ENCODE assay signal across 8 cellular contexts in the genomic region with DNA sequence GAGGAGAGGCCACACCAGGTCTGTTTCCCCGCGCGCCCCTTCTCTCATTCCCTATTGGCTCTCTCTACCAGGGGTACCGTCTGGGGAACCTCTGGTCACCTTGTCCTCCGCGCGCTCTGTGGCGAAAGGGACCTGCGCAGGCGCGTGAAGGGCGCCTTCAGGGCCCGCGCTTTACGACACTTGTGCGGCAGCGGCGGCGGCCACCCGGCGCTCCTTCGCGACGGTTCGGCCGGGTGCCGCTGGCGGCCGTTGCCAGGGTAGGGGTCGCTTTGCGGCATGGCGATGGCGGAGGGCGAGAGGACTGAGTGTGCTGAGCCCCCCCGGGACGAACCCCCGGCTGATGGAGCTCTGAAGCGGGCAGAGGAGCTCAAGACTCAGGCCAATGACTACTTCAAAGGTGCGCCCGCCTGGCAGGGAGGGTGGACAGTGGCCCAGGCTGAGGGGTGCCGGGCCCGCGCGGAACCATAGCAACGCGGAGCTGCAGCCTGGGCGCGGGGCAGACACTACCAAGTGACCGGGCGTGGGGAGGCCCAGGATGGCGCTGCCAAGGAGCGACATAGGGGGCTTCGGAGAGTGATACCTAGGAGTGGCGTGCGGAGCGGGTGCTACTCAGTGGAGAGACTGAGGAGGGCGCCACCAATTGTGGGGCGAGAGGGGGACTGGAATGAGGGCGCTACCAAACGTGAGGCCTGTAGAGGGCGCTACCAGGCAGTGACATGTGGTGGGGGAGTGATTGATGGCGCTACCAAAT.
DNase-seq lines count a peak whose midpoint lies in the region; ATAC-seq and TF ChIP-seq lines count a peak whose summit lies in the region.

A gene with protein sequence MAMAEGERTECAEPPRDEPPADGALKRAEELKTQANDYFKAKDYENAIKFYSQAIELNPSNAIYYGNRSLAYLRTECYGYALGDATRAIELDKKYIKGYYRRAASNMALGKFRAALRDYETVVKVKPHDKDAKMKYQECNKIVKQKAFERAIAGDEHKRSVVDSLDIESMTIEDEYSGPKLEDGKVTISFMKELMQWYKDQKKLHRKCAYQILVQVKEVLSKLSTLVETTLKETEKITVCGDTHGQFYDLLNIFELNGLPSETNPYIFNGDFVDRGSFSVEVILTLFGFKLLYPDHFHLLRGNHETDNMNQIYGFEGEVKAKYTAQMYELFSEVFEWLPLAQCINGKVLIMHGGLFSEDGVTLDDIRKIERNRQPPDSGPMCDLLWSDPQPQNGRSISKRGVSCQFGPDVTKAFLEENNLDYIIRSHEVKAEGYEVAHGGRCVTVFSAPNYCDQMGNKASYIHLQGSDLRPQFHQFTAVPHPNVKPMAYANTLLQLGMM (plus strand): TSS at position 267 of the 751 bp plus-strand sequence. CDS start 10 bp downstream, at position 277.

- peak within 1 kb of the TSS; percentile 99 for H3K4me3 ChIP-seq in AG04449 (ENCODE audit: low read depth, low read length)

- POLR2A ChIA-PET in AG04449 (lab: Yijun Ruan, JAX): interaction anchor here (0.8 kb wide), 1 partner anchor 11 kb away, joined by 3 read pairs; no protein-coding TSS in a partner anchor

- peak; percentile 21 for DNase-seq in AG04449 (ENCODE audit: low read depth, low spot score)
- DNase-seq in NCI-H345 (lab: John Stamatoyannopoulos, UW): peak; percentile 93
- peak; percentile 66 for DNase-seq in activated CD4-positive, CD25-positive, alpha-beta regulatory T cell treated with anti-CD3 and anti-CD28 coated beads, Interleukin-2, amount 50 U/mL, for 16 hours (ENCODE audit: low read depth, low spot score)
- peak; percentile 81 for DNase-seq in central memory CD4-positive, alpha-beta T cell
- DNase-seq in iris pigment epithelial cell (ENCODE audit: low read depth): peak; percentile 94
- peak; percentile 85 for DNase-seq in stimulated activated CD4-positive, alpha-beta T cell treated with anti-CD3 and anti-CD28 coated beads, Interleukin-12 subunit alpha, Interleukin-12 subunit beta, amount 100 ng/mL, for 4 hours

- ATAC-seq in GM18873 (IDR thresholded peaks at IDR 0.05; ENCODE audit: low FRiP score, unreplicated experiment) (peak; percentile 41), HG03175 (IDR thresholded peaks at IDR 0.05; ENCODE audit: unreplicated experiment) (peak; percentile 60)

- peak; percentile 95 for TF ChIP-seq CTCF in AG04449 (IDR thresholded peaks at IDR 0.05; ENCODE audit: insufficient read depth, low read length, missing control alignments)

- CTCF ChIA-PET in AG04449 (lab: Yijun Ruan, JAX): interaction anchor here (0.7 to 2.7 kb wide), 23 partner anchors 10 to 141 kb away, joined by 3 to 26 read pairs (median 5); no protein-coding TSS in a partner anchor

Comparison
In these comparisons a context has a peak if more than half of its experiments do, and no peak if none do; other contexts are left out.
1. Peak in every context shown above with its lines: DNase-seq, ATAC-seq and H3K4me3 ChIP-seq.
2. DNase-seq: peak in every context shown above with its lines; median percentile 94 in iris pigment epithelial cell; 93 in NCI-H345; 85 in stimulated activated CD4-positive, alpha-beta T cell treated with anti-CD3 and anti-CD28 coated beads, Interleukin-12 subunit alpha, Interleukin-12 subunit beta, amount 100 ng/mL, for 4 hours; 81 in central memory CD4-positive, alpha-beta T cell; 66 in activated CD4-positive, CD25-positive, alpha-beta regulatory T cell treated with anti-CD3 and anti-CD28 coated beads, Interleukin-2, amount 50 U/mL, for 16 hours; 21 in AG04449.